ENCODE assay signal across 8 cellular contexts in the genomic region with DNA sequence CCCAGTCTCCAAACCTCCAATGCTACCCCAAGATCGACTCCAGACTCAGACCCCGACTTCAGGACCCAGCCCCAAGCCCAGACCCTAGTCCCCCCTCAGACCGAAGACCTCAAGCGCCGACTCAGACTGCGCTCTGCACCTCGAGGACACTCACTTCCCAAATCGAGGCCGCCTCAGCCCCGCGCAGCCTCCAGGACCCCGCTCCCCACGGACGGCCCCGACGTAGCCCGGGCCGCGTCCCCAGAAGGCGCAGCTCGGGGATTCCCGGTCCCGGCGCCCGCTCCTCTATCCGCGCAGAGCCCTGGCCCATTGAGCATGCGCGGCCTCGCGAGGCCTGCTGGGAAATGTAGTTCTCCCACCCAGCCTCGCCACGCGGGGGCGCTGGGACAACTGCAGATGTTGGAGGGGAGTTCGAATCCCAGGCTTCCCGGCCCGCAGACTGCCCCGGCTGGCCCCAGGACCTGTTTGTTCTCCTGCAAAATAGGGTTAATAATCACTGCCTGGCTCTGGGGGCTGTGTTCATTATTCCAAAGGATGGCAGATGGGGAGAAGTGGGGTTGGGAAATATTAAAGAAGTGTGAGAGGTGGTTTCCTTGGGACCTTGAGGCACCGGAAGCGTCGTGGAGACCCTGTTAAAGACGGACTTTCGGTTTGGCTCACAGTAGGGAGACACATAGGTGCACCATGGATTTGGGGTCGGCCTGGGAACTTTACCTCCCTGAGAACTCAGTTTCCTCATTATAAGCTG.
DNase-seq lines count a peak whose midpoint lies in the region; ATAC-seq and TF ChIP-seq lines count a peak whose summit lies in the region.

A gene with protein sequence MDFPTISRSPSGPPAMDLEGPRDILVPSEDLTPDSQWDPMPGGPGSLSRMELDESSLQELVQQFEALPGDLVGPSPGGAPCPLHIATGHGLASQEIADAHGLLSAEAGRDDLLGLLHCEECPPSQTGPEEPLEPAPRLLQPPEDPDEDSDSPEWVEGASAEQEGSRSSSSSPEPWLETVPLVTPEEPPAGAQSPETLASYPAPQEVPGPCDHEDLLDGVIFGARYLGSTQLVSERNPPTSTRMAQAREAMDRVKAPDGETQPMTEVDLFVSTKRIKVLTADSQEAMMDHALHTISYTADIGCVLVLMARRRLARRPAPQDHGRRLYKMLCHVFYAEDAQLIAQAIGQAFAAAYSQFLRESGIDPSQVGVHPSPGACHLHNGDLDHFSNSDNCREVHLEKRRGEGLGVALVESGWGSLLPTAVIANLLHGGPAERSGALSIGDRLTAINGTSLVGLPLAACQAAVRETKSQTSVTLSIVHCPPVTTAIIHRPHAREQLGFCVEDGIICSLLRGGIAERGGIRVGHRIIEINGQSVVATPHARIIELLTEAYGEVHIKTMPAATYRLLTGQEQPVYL (minus strand): TSS at position 311 of the 748 bp plus-strand sequence. CDS start 1,428 bp downstream, outside the sequence.

- DNase-seq in GM12864 (ENCODE audit: low read depth) = peak; percentile 69
- DNase-seq in NCI-H2029 (lab: John Stamatoyannopoulos, UW) = peak; percentile 76
- peak; percentile 95 for DNase-seq in T-helper 9 cell
- peak; percentile 67 for DNase-seq in astrocyte of the cerebellum (ENCODE audit: low read depth)
- peak; percentile 32 to 82 for DNase-seq in hippocampal formation (lab: John Stamatoyannopoulos, UW)
- DNase-seq in retinal pigment epithelial cell (ENCODE audit: low read depth) = peak; percentile 30

- TF ChIP-seq CTCF in GM12864 (IDR thresholded peaks at IDR 0.05; ENCODE audit: low read depth, low read length, missing control alignments) (peak; percentile 72), astrocyte of the cerebellum (IDR thresholded peaks at IDR 0.05; ENCODE audit: low read depth, low read length, missing control alignments) (peak; percentile 68), retinal pigment epithelial cell (conservative IDR thresholded peaks at IDR 0.05; ENCODE audit: low read depth, low read length) (peak; percentile 67)

- H3K4me3 ChIP-seq in GM12864 (ENCODE audit: low read depth, low read length) = peak within 1 kb of the TSS; percentile 87
- peak within 1 kb of the TSS; percentile 83 for H3K4me3 ChIP-seq in astrocyte of the cerebellum (ENCODE audit: low read depth, low read length)
- peak within 1 kb of the TSS; percentile 99 for H3K4me3 ChIP-seq in retinal pigment epithelial cell (ENCODE audit: low read length)

- ATAC-seq in HG02885 (IDR thresholded peaks at IDR 0.05; ENCODE audit: poor library complexity, unreplicated experiment) (peak; percentile 62), GM19351 (IDR thresholded peaks at IDR 0.05; ENCODE audit: unreplicated experiment) (no peak)

- in situ Hi-C loops in astrocyte of the cerebellum (cut with HindIII; ENCODE audit: low sequenced_read_pairs) = no loop called here

Comparison
In these comparisons a context has a peak if more than half of its experiments do, and no peak if none do; other contexts are left out.
1. DNase-seq: peak in every context shown above with its lines; median percentile 95 in T-helper 9 cell; 76 in NCI-H2029; 69 in GM12864; 67 in astrocyte of the cerebellum; 57 in hippocampal formation; 30 in retinal pigment epithelial cell.